Comparison of ENCODE assay signal across 1 cellular context in genomic region chr19:8370176-8371010, GRCh38.
TF ChIP-seq lines count a peak whose summit lies in the region.

No MANE protein-coding gene starts in this region.

TF ChIP-seq in H1, 55 proteins besides CTCF, POLR2A, EP300 and RAD21:
- TF ChIP-seq SIN3A (conservative IDR thresholded peaks at IDR 0.05 in 1 of 2, IDR thresholded peaks at IDR 0.05 in 1 of 2; ENCODE audit: low read depth in 1 of 2, low read length in 2 of 2) (no peak), BRCA1 (IDR thresholded peaks at IDR 0.05; ENCODE audit: low read depth, low read length) (no peak), SIRT6 (IDR thresholded peaks at IDR 0.05; ENCODE audit: low read length) (no peak), ASH2L (IDR thresholded peaks at IDR 0.05; ENCODE audit: low read length) (no peak)
TF ChIP-seq in H1: peak in this region for 0.
